ENCODE assay signal across 8 cellular contexts in genomic region chr1:63592536-63593302, GRCh38. TPM values are rescaled to one million over a fixed set of nuclear protein-coding genes. Genes with fewer than 3 reads are reported as not detected.
DNase-seq lines count a peak whose midpoint lies in the region; ATAC-seq and TF ChIP-seq lines count a peak whose summit lies in the region.

No MANE protein-coding gene starts in this region.

- no peaks in the 10 kb centered on the region for H3K27me3 Mint-ChIP-seq in Caco-2 (ENCODE audit: insufficient read depth, unreplicated experiment)

- TF ChIP-seq EP300 in transverse colon (IDR thresholded peaks at IDR 0.05; ENCODE audit: low read depth): no peak

- H3K27ac ChIP-seq in KMS-11 (peak overlapping the region; percentile 76), brain microvascular endothelial cell (no peak overlapping the region), transverse colon (peak overlapping the region; percentile 95 to 97 (median 96))

- H3K36me3 ChIP-seq in Caco-2 (ENCODE audit: control insufficient read depth, insufficient read depth, low read length) (no peaks in the 10 kb centered on the region), KMS-11 (ENCODE audit: insufficient read depth) (no peaks in the 10 kb centered on the region), brain microvascular endothelial cell (replicated peaks) (no peaks in the 10 kb centered on the region), transverse colon (no peaks in the 10 kb centered on the region)

- H3K9me3 ChIP-seq in Caco-2 (no peaks in the 10 kb centered on the region), transverse colon (no peaks in the 10 kb centered on the region)

- H3K4me2 ChIP-seq in KMS-11: peak overlapping the region; percentile 62

- intact Hi-C loops in Caco-2 (cut with micrococcal nuclease; ENCODE audit: unreplicated experiment) (no loop called here), transverse colon (cut with DNase I; ENCODE audit: low total_unique reads) (no loop called here)

- POLR2A ChIA-PET in Caco-2 (lab: Charles Lee) (interaction anchor here (0.6 kb wide), 1 partner anchor 146 kb away, joined by 4 read pairs; no protein-coding TSS in a partner anchor), GM10248 (lab: Yijun Ruan, JAX) (no interaction called here)

- BruUV-seq in Caco-2 (replicated peaks; lab: Mats Ljungman, UMichigan): TSS peak; percentile 32

- 26 to 39% methylated on average over 10 to 16 of the region's 18 CpGs for WGBS in transverse colon (ENCODE audit: low coverage in 1 of 2), 2 donors

- TF ChIP-seq POLR2A in transverse colon (IDR thresholded peaks at IDR 0.05): no peak

- H3K79me2 ChIP-seq in KMS-11 (ENCODE audit: insufficient read depth, low read depth): no peaks in the 10 kb centered on the region

- H3K4me3 ChIP-seq in Caco-2 (ENCODE audit: low read depth, low read length) (peak overlapping the region; percentile 80), KMS-11 (IDR thresholded peaks at IDR 0.05; ENCODE audit: insufficient read depth, low read depth, low read length) (no peak overlapping the region), brain microvascular endothelial cell (ENCODE audit: low read depth, low read length) (peak overlapping the region; percentile 81), transverse colon (peak overlapping the region; percentile 49 to 85 (median 81))

- no peaks in the 10 kb centered on the region for H3K4me1 Mint-ChIP-seq in Caco-2 (ENCODE audit: low read depth, unreplicated experiment)

- peak overlapping the region; percentile 96 for H2AFZ ChIP-seq in KMS-11 (ENCODE audit: low read depth)

- H4K20me1 ChIP-seq in KMS-11 (ENCODE audit: insufficient read depth): no peaks in the 10 kb centered on the region

- H3K4me1 ChIP-seq in Caco-2: peaks cover 16% of the 10 kb centered on the region
- H3K4me1 ChIP-seq in KMS-11 (ENCODE audit: low read depth, poor library complexity, severe bottlenecking): peaks cover 10% of the 10 kb centered on the region
- H3K4me1 ChIP-seq in transverse colon: peaks cover 0 to 31% (median 22%) of the 10 kb centered on the region in 4 donors

- peak overlapping the region; percentile 72 for H3K27ac Mint-ChIP-seq in Caco-2 (ENCODE audit: unreplicated experiment)

- no peaks in the 10 kb centered on the region for H3K9me3 Mint-ChIP-seq in Caco-2 (ENCODE audit: unreplicated experiment)

- in situ Hi-C loops in brain microvascular endothelial cell (cut with HindIII; ENCODE audit: low pct_ligation_motif_present, low sequenced_read_pairs) (no loop called here), transverse colon (cut with MboI; ENCODE audit: low pct_ligation_motif_present in 1 of 4, low pct_unique_long_range_greater_than_20kb in 1 of 4, low sequenced_read_pairs in 3 of 4) (no loop called here)

- peak overlapping the region; percentile 80 for H3K9ac ChIP-seq in KMS-11

- CTCF ChIA-PET in Caco-2 (lab: Charles Lee): no interaction called here
- CTCF ChIA-PET in GM10248 (lab: Yijun Ruan, JAX): interaction anchor here (1.0 to 2.2 kb wide), 6 partner anchors 10 to 546 kb away, joined by 3 to 9 read pairs (median 4); no protein-coding TSS in a partner anchor

- no peaks in the 10 kb centered on the region for H3K27me3 ChIP-seq in Caco-2 (replicated peaks; ENCODE audit: control insufficient read depth, insufficient read depth, low read length)
- no peaks in the 10 kb centered on the region for H3K27me3 ChIP-seq in KMS-11 (ENCODE audit: insufficient read depth, low read depth)
- H3K27me3 ChIP-seq in brain microvascular endothelial cell (replicated peaks): no peaks in the 10 kb centered on the region
- no peaks in the 10 kb centered on the region for H3K27me3 ChIP-seq in transverse colon

- no peaks in the 10 kb centered on the region for H3K36me3 Mint-ChIP-seq in Caco-2 (ENCODE audit: insufficient read depth, unreplicated experiment)

- ATAC-seq in HG02623 (IDR thresholded peaks at IDR 0.05; ENCODE audit: unreplicated experiment): no peak

- TF ChIP-seq CTCF in Caco-2 (IDR thresholded peaks at IDR 0.05; ENCODE audit: insufficient read depth in 1 of 2, low read depth in 1 of 2, low read length in 1 of 2, severe bottlenecking in 1 of 2, unreplicated experiment in 1 of 2): no peak
- no peak for TF ChIP-seq CTCF in KMS-11 (conservative IDR thresholded peaks at IDR 0.05; ENCODE audit: low read depth, low read length)
- TF ChIP-seq CTCF in brain microvascular endothelial cell (IDR thresholded peaks at IDR 0.05; ENCODE audit: low read depth, low read length, missing control alignments): no peak
- no peak for TF ChIP-seq CTCF in transverse colon (IDR thresholded peaks at IDR 0.05)
- no peak for TF ChIP-seq CTCF in GM10248 (IDR thresholded peaks at IDR 0.05; ENCODE audit: control extremely low read depth, extremely low read depth, low read depth, missing control alignments)

- DNase-seq in Caco-2: peak in 1 of 2 experiments; percentile 71
- no peak for DNase-seq in brain microvascular endothelial cell
- peak; percentile 25 for DNase-seq in medulla oblongata (ENCODE audit: extremely low spot score)
- peak; percentile 81 for DNase-seq in transverse colon
- no peak for DNase-seq in activated CD8-positive, alpha-beta memory T cell treated with anti-CD3 and anti-CD28 coated beads for 24 hours
- DNase-seq in GM10248 (ENCODE audit: extremely low spot score): no peak

- peak overlapping the region; percentile 86 for H3K4me3 Mint-ChIP-seq in Caco-2 (ENCODE audit: unreplicated experiment)

RNA-seq across cellular contexts. Expression of gene PGM1, which starts 0.5 kb away (rescaled TPM):
- total RNA-seq in Caco-2 (2022) (16.5 and 22.5 TPM in 2 replicates), transverse colon (100 to 1,000 TPM in 2 of 4 donors, 10 to 100 TPM in 2; 45.0 to 144 (median 103) TPM)

Comparison
In these comparisons a context has a peak if more than half of its experiments do, and no peak if none do; other contexts are left out.
1. DNase-seq: peak in medulla oblongata (single experiment) and transverse colon (single experiment); none in brain microvascular endothelial cell (single experiment), activated CD8-positive, alpha-beta memory T cell treated with anti-CD3 and anti-CD28 coated beads for 24 hours (single experiment) and GM10248 (single experiment).